21 cellular contexts compared by ENCODE assay signal in the genomic region with DNA sequence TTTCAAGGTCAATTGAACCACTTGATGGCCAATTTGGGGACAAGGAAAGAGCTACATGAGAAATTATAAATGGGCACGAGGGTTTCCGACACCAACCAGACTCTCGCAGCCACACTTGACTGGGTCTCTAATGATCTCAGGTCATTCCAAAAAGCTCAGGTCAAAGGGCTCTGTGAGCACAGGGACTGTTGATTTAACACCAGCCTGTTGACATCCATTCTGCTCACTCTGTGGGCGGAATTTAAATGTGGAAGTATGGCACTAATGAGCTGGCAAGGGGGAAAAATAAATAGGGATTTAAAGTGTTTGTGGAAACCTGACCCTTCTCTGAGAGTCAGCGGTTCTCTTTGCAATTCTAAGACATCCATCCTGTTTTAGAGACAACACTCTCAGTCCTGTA.
DNase-seq lines count a peak whose midpoint lies in the region; TF ChIP-seq lines count a peak whose summit lies in the region.
"Had no signal": no experiment of that assay in that cellular context is flagged by ENCODE, and none has a peak within 500 bp of the region (broad histone marks: within the 10 kb centered on the region; RNA-seq: fewer than 3 reads in every experiment).

No MANE protein-coding gene starts in this region.

- H3K9me3 Mint-ChIP-seq in nephron progenitor cell, result peaks cover 4% of the 10 kb centered on the region

- H3K27me3 Mint-ChIP-seq in nephron progenitor cell (ENCODE audit: low read depth, poor library complexity), result peaks cover 11% of the 10 kb centered on the region
- H3K27me3 Mint-ChIP-seq: naive B cell had no signal

- no peaks in the 10 kb centered on the region for H3K36me3 Mint-ChIP-seq in nephron progenitor cell (ENCODE audit: low read depth)
- H3K36me3 Mint-ChIP-seq: brain, naive B cell had no signal

- TF ChIP-seq CTCF in nephron progenitor cell (IDR thresholded peaks at IDR 0.05), result no peak

- H3K4me1 Mint-ChIP-seq in nephron progenitor cell, result peaks cover 75% of the 10 kb centered on the region
- H3K4me1 Mint-ChIP-seq: naive B cell had no signal

- DNase-seq in DMS79 treated with DMSO at 0.1 percent for 48 hours (lab: John Stamatoyannopoulos, UW) (peak; percentile 49), NCI-H146 (lab: John Stamatoyannopoulos, UW) (peak; percentile 63), NCI-H748 treated with DMSO at 0.1 percent for 48 hours (lab: John Stamatoyannopoulos, UW) (peak; percentile 84), nephron progenitor cell (peak; percentile 48), NOMO-1 treated with dmso at 0.1 percent for 144 hours (lab: John Stamatoyannopoulos, UW; ENCODE audit: unreplicated experiment) (no peak), NCI-H1436 treated with DMSO at 0.1 percent for 48 hours (lab: John Stamatoyannopoulos, UW) (no peak)
- no peak for DNase-seq in stimulated activated CD4-positive, alpha-beta T cell treated with anti-CD3 and anti-CD28 coated beads, Interleukin-1b, Interleukin-23, amount 100 ng/mL, for 48 hours
- DNase-seq: activated CD4-positive, alpha-beta T cell treated with anti-CD3 and anti-CD28 coated beads for 4 hours; activated CD8-positive, alpha-beta memory T cell treated with anti-CD3 and anti-CD28 coated beads for 24 hours; activated T-cell treated with anti-CD3 and anti-CD28 coated beads, Interleukin-2, amount 50 U/mL, for 1 hour; C1 segment of cervical spinal cord; Calu3; glutamatergic neuron; kidney glomerular epithelial cell; naive B cell; NCI-H345; stimulated activated CD4-positive, alpha-beta T cell treated with anti-CD3 and anti-CD28 coated beads, Interleukin-12 subunit alpha, Interleukin-12 subunit beta, amount 100 ng/mL, for 4 hours; stimulated activated CD4-positive, alpha-beta T cell treated with anti-CD3 and anti-CD28 coated beads, Interleukin-4, amount 100 ng/mL, for 4 hours; stimulated activated naive CD4-positive, alpha-beta T cell treated with Interleukin-2 at 50 U/mL for 16 hours had no signal

- peak overlapping the region; percentile 94 for H3K27ac Mint-ChIP-seq in nephron progenitor cell
- H3K27ac Mint-ChIP-seq: brain; T-helper 1 cell treated with Interleukin-12 subunit alpha and Interleukin-12 subunit beta and Interleukin-4 antibody, amounts not matched to agents 30 μg/mL and 1 μg/mL, for 36 hours had no signal

- H3K4me3 Mint-ChIP-seq in nephron progenitor cell, result peak overlapping the region; percentile 34
- H3K4me3 Mint-ChIP-seq: brain; naive B cell; T-helper 1 cell treated with Interleukin-12 subunit alpha and Interleukin-12 subunit beta and Interleukin-4 antibody, amounts not matched to agents 30 μg/mL and 1 μg/mL, for 36 hours had no signal

Comparison
In these comparisons a context has a peak if more than half of its experiments do, and no peak if none do; other contexts are left out.
1. DNase-seq: peak in DMS79 treated with DMSO at 0.1 percent for 48 hours (single experiment), NCI-H146 (single experiment), NCI-H748 treated with DMSO at 0.1 percent for 48 hours (single experiment) and nephron progenitor cell (single experiment); none in NOMO-1 treated with dmso at 0.1 percent for 144 hours (single experiment), NCI-H1436 treated with DMSO at 0.1 percent for 48 hours (single experiment) and stimulated activated CD4-positive, alpha-beta T cell treated with anti-CD3 and anti-CD28 coated beads, Interleukin-1b, Interleukin-23, amount 100 ng/mL, for 48 hours (single experiment).